ENCODE assay signal across 8 cellular contexts in genomic region chr12:28190321-28191017, GRCh38. TPM values are rescaled to one million over a fixed set of nuclear protein-coding genes. Genes with fewer than 3 reads are reported as not detected.
DNase-seq lines count a peak whose midpoint lies in the region; ATAC-seq, FAIRE-seq and TF ChIP-seq lines count a peak whose summit lies in the region.

CCDC91 (plus strand) TSS chr12:28190456; CDS start chr12:28257216, 66,760 bp downstream.

- H3K4me1 Mint-ChIP-seq in T-cell (peaks cover 66 to 70% (median 66%) of the 10 kb centered on the region in 3 donors), progenitor cell of endocrine pancreas (ENCODE audit: low read depth) (peaks cover 14% of the 10 kb centered on the region)

- peaks cover 0 to 23% (median 0%) of the 10 kb centered on the region in 11 donors for H3K9me3 ChIP-seq in heart right ventricle

- peak within 1 kb of the TSS; percentile 85 for H3K27ac ChIP-seq in adipose tissue (ENCODE audit: low read depth, low read length)
- H3K27ac ChIP-seq in heart right ventricle = peak within 1 kb of the TSS; percentile 91 to 99 (median 96)

- no peaks in the 10 kb centered on the region for H3K27me3 ChIP-seq in heart right ventricle

- H3K27me3 Mint-ChIP-seq in T-cell (no peaks in the 10 kb centered on the region), progenitor cell of endocrine pancreas (no peaks in the 10 kb centered on the region)

- CTCF ChIA-PET in T-cell (lab: Charles Lee) = no interaction called here

- peaks cover 0 to 3% (median 0%) of the 10 kb centered on the region in 9 donors for H3K36me3 ChIP-seq in heart right ventricle

- H3K27ac Mint-ChIP-seq in T-cell (peak within 1 kb of the TSS; percentile 94 to 98), progenitor cell of endocrine pancreas (peak within 1 kb of the TSS; percentile 98)

- WGBS in adipose tissue, 3 donors = 0 to 1% (median 1%) methylated on average over 68 to 72 of the region's 72 CpGs
- WGBS in heart right ventricle, 2 donors = 0% methylated on average over 72 of the region's 72 CpGs

- intact Hi-C loops in heart right ventricle (cut with DNase I) = loop anchor here in 2 of 10 donors (10.0 kb wide), 3 partner anchors 216 to 774 kb away; partner anchors contain the start of gene PTHLH (in 1 of the 2)

- peak; percentile 71 for DNase-seq in GM12891 (ENCODE audit: insufficient read length, low spot score)
- DNase-seq in NCI-H1105 (lab: John Stamatoyannopoulos, UW) = peak; percentile 79
- peak; percentile 77 to 94 (median 88) for DNase-seq in T-cell
- DNase-seq in heart right ventricle = peak; percentile 86 to 87
- peak; percentile 93 for DNase-seq in progenitor cell of endocrine pancreas (ENCODE audit: low spot score, unreplicated experiment)
- peak; percentile 95 for DNase-seq in ureter (ENCODE audit: low spot score)

- H3K9me3 Mint-ChIP-seq in T-cell = peaks cover 0 to 6% (median 3%) of the 10 kb centered on the region in 3 donors
- H3K9me3 Mint-ChIP-seq in progenitor cell of endocrine pancreas (ENCODE audit: low read depth) = peaks cover 29% of the 10 kb centered on the region

- peak; percentile 89 for FAIRE-seq in GM12891 (lab: Jason Lieb, UNC)

- TF ChIP-seq POLR2A in GM12891 (IDR thresholded peaks at IDR 0.05; ENCODE audit: low read depth, low read length) = peak; percentile 86

- peak within 1 kb of the TSS; percentile 70 to 97 (median 78) for H3K4me3 ChIP-seq in heart right ventricle

- peak within 1 kb of the TSS; percentile 94 to 97 (median 97) for H3K4me3 Mint-ChIP-seq in T-cell
- H3K4me3 Mint-ChIP-seq in progenitor cell of endocrine pancreas (ENCODE audit: low read depth) = peak within 1 kb of the TSS; percentile 92

- TF ChIP-seq CTCF in heart right ventricle (IDR thresholded peaks at IDR 0.05) (peak in 1 of 9 donors; percentile 28), progenitor cell of endocrine pancreas (IDR thresholded peaks at IDR 0.05; ENCODE audit: unreplicated experiment) (peak; percentile 23)

- peaks cover 0 to 22% (median 14%) of the 10 kb centered on the region in 9 donors for H3K4me1 ChIP-seq in heart right ventricle

- POLR2A ChIA-PET in T-cell (lab: Charles Lee) = interaction anchor here in 1 of 2 donors (0.6 to 1.1 kb wide), 11 partner anchors 17 to 1345 kb away, joined by 3 to 4 read pairs (median 3); no protein-coding TSS in a partner anchor

- H3K36me3 Mint-ChIP-seq in T-cell = peaks cover 24% of the 10 kb centered on the region
- H3K36me3 Mint-ChIP-seq in progenitor cell of endocrine pancreas (ENCODE audit: insufficient read depth) = peaks cover 26% of the 10 kb centered on the region

- peak; percentile 94 for ATAC-seq in HG02642 (IDR thresholded peaks at IDR 0.05; ENCODE audit: poor library complexity, unreplicated experiment)
- ATAC-seq in T-cell (replicated peaks in 1 of 4) = peak; percentile 83 to 87 (median 86)
- peak; percentile 91 to 98 (median 92) for ATAC-seq in heart right ventricle

TF ChIP-seq in GM12891, 5 proteins besides CTCF, POLR2A, EP300 and RAD21:
- TF ChIP-seq POLR2AphosphoS5 (IDR thresholded peaks at IDR 0.05; ENCODE audit: low read depth, low read length) = peak; percentile 84
- peak; percentile 99 for TF ChIP-seq PAX5 (IDR thresholded peaks at IDR 0.05; ENCODE audit: insufficient read depth, low read length, severe bottlenecking)
- TF ChIP-seq TAF1 (IDR thresholded peaks at IDR 0.05; ENCODE audit: low read depth, low read length) = peak; percentile 48
- TF ChIP-seq POU2F2 (IDR thresholded peaks at IDR 0.05; ENCODE audit: low read depth, low read length) = 0 out of 2 replicates have a peak, but pooled peaks have one; percentile 37
- no peak for TF ChIP-seq SPI1 (IDR thresholded peaks at IDR 0.05; ENCODE audit: low read depth, low read length)

RNA-seq across cellular contexts. Expression of gene CCDC91, which starts in this region (rescaled TPM):
- 9.9 TPM for polyA plus RNA-seq in GM12891 (2012; ENCODE audit: low read depth, missing spikeins)
- total RNA-seq in T-cell = 10 to 100 TPM; 65.7 to 73.0 (median 68.7) TPM
- 10 to 100 TPM in 2 of 3 donors, 1 to 10 TPM in 1; 9.4 to 21.0 (median 18.3) TPM for polyA plus RNA-seq in adipose tissue
- 10 to 100 TPM; 44.7 to 66.4 (median 56.7) TPM for total RNA-seq in heart right ventricle
- 10 to 100 TPM; 20.5 to 44.8 TPM for polyA plus RNA-seq in heart right ventricle
- 46.4 and 51.3 TPM in 2 replicates for total RNA-seq in progenitor cell of endocrine pancreas
- total RNA-seq in ureter = 33.5 TPM

Comparison
In these comparisons a context has a peak if more than half of its experiments do, and no peak if none do; other contexts are left out.
1. Peak in every context shown above with its lines: DNase-seq, ATAC-seq, H3K4me3 ChIP-seq and H3K27ac ChIP-seq.